ENCODE assay signal across 9 cellular contexts in the genomic region with DNA sequence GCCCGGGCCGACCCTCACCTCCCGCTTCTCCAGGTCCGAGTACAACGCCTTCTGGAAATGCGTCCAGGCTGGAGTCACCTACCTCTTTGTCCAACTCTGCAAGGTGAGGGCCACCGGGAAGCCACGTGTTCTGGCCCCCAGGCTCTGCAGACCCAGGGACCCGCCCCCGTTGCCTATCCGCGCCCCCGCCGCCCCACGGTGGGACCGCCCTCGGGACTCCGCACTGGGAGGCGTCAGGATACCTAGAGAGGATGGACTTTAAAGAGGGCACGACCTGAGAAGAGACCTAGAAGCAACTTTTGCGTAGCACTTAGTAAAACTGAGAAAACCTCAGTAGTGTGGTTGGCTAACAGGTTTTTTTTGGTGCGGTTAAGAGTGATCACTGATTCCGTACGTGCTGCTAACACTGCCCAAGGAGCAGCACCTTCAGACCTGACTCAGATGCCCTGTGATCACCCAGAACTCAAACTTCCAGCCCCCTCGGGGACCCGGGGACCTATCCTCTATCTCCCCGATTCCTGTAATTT. TPM values are rescaled to one million over a fixed set of nuclear protein-coding genes. Genes with fewer than 3 reads are reported as not detected.
DNase-seq lines count a peak whose midpoint lies in the region; ATAC-seq and TF ChIP-seq lines count a peak whose summit lies in the region.
"Had no signal": no experiment of that assay in that cellular context is flagged by ENCODE, and none has a peak within 500 bp of the region (broad histone marks: within the 10 kb centered on the region; RNA-seq: fewer than 3 reads in every experiment).

No MANE protein-coding gene starts in this region.

- peak overlapping the region; percentile 77 for H3K4me3 ChIP-seq in GM12875 (ENCODE audit: low read depth, low read length)
- H3K4me3 ChIP-seq in esophagus squamous epithelium = peak overlapping the region; percentile 63 to 88 (median 82)
- peak overlapping the region; percentile 58 for H3K4me3 ChIP-seq in neuron (ENCODE audit: low read length)
- peak overlapping the region; percentile 75 to 87 (median 81) for H3K4me3 ChIP-seq in transverse colon

- intact Hi-C loops in esophagus squamous epithelium (cut with DNase I) (loop anchor here (10.0 kb wide), 1 partner anchor 169 kb away; a partner anchor contains a TSS), transverse colon (cut with DNase I; ENCODE audit: low total_unique reads) (loop anchor here (10.0 kb wide), 2 partner anchors 89 to 169 kb away; a partner anchor contains a TSS)

- H3K27ac ChIP-seq in esophagus squamous epithelium = peak overlapping the region; percentile 85 to 92 (median 86)
- peak overlapping the region; percentile 75 to 90 (median 83) for H3K27ac ChIP-seq in transverse colon

- TF ChIP-seq CTCF in GM12875 (IDR thresholded peaks at IDR 0.05; ENCODE audit: borderline replicate concordance, insufficient read depth, low read depth, low read length) (no peak), esophagus squamous epithelium (IDR thresholded peaks at IDR 0.05) (no peak), transverse colon (IDR thresholded peaks at IDR 0.05) (no peak)

- 4 to 8% methylated on average over 6 to 10 of the region's 27 CpGs for WGBS in esophagus squamous epithelium, 2 donors
- 3% methylated on average over 25 of the region's 27 CpGs; no CpG with 5 or more reads in 1 of the 2 donors for WGBS in transverse colon (ENCODE audit: low coverage in 1 of 2), 2 donors

- H3K4me1 ChIP-seq in esophagus squamous epithelium (peaks cover 18 to 47% (median 19%) of the 10 kb centered on the region in 3 donors), neuron (ENCODE audit: insufficient read depth, low read length) (peaks cover 13% of the 10 kb centered on the region), transverse colon (peaks cover 14 to 21% (median 17%) of the 10 kb centered on the region in 4 donors)

- no peak for TF ChIP-seq POLR2A in esophagus squamous epithelium (IDR thresholded peaks at IDR 0.05)
- TF ChIP-seq POLR2A in transverse colon (IDR thresholded peaks at IDR 0.05) = no peak

- in situ Hi-C loops in transverse colon (cut with MboI; ENCODE audit: low pct_ligation_motif_present in 1 of 4, low pct_unique_long_range_greater_than_20kb in 1 of 4, low sequenced_read_pairs in 3 of 4) = no loop called here

- H2AFZ ChIP-seq in neuron (ENCODE audit: low read depth, low read length) = peak overlapping the region; percentile 86

- H3K36me3 ChIP-seq in esophagus squamous epithelium (peaks cover 0 to 46% (median 6%) of the 10 kb centered on the region in 3 donors), neuron (ENCODE audit: insufficient read depth, low read length) (no peaks in the 10 kb centered on the region), transverse colon (no peaks in the 10 kb centered on the region)

- DNase-seq in NCI-H2196 (lab: John Stamatoyannopoulos, UW; ENCODE audit: unreplicated experiment) = peak; percentile 20
- DNase-seq in activated T-cell treated with anti-CD3 and anti-CD28 coated beads for 4 hours = peak; percentile 56
- no peak for DNase-seq in esophagus squamous epithelium (lab: John Stamatoyannopoulos, UW)
- peak; percentile 60 for DNase-seq in transverse colon
- DNase-seq in NCI-H2107 treated with DMSO at 0.1 percent for 48 hours (lab: John Stamatoyannopoulos, UW; ENCODE audit: unreplicated experiment) = no peak

- H3K9me3 ChIP-seq in esophagus squamous epithelium (no peaks in the 10 kb centered on the region), neuron (ENCODE audit: low read length) (no peaks in the 10 kb centered on the region), transverse colon (no peaks in the 10 kb centered on the region)

- no peak for TF ChIP-seq EP300 in transverse colon (IDR thresholded peaks at IDR 0.05; ENCODE audit: low read depth)

- peak; percentile 40 for ATAC-seq in HG02588 (IDR thresholded peaks at IDR 0.05; ENCODE audit: unreplicated experiment)

- no peaks in the 10 kb centered on the region for H3K27me3 ChIP-seq in esophagus squamous epithelium
- no peaks in the 10 kb centered on the region for H3K27me3 ChIP-seq in neuron (ENCODE audit: insufficient read depth, low read length)
- no peaks in the 10 kb centered on the region for H3K27me3 ChIP-seq in transverse colon

RNA-seq across cellular contexts. Expression of a gene that starts 0.5 kb away (rescaled TPM):
- total RNA-seq in esophagus squamous epithelium (100 to 1,000 TPM in 1 of 4 donors, 10 to 100 TPM in 3; 68.1 to 119 (median 89.6) TPM), transverse colon (10 to 100 TPM; 29.5 to 77.0 (median 54.0) TPM)

RNA-seq across cellular contexts. Expression of a gene that starts 12.7 kb away (rescaled TPM):
- not detected for total RNA-seq in esophagus squamous epithelium
- not detected for total RNA-seq in transverse colon
- total RNA-seq: dermis microvascular lymphatic vessel endothelial cell had no signal

RNA-seq across cellular contexts. Expression of a gene that starts 17.5 kb away (rescaled TPM):
- under 1 TPM in 1 of 4 donors, not detected in 3; 0.18 TPM for total RNA-seq in esophagus squamous epithelium
- total RNA-seq in transverse colon = not detected
- total RNA-seq: dermis microvascular lymphatic vessel endothelial cell had no signal

RNA-seq across cellular contexts. Expression of a gene that starts 17.8 kb away (rescaled TPM):
- total RNA-seq in esophagus squamous epithelium (1,000 to 10,000 TPM in 1 of 4 donors, 100 to 1,000 TPM in 2, 10 to 100 TPM in 1; 58.2 to 1,096 (median 541) TPM), transverse colon (not detected)
- total RNA-seq: dermis microvascular lymphatic vessel endothelial cell had no signal

RNA-seq across cellular contexts. Expression of a gene that starts 32.5 kb away (rescaled TPM):
- total RNA-seq in esophagus squamous epithelium (100 to 1,000 TPM in 3 of 4 donors, 10 to 100 TPM in 1; 81.6 to 449 (median 257) TPM), transverse colon (10 to 100 TPM in 2 of 4 donors, 1 to 10 TPM in 2; 2.7 to 18.1 (median 10.0) TPM)
- total RNA-seq: dermis microvascular lymphatic vessel endothelial cell had no signal

Comparison
In these comparisons a context has a peak if more than half of its experiments do, and no peak if none do; other contexts are left out.
1. DNase-seq: peak in NCI-H2196 (single experiment), activated T-cell treated with anti-CD3 and anti-CD28 coated beads for 4 hours (single experiment) and transverse colon (single experiment); none in esophagus squamous epithelium (single experiment) and NCI-H2107 treated with DMSO at 0.1 percent for 48 hours (single experiment).
2. Peak in every context shown above with its lines, with median percentiles within 50 percentile points of each other: H3K4me3 ChIP-seq.